23 cellular contexts compared by ENCODE assay signal in the genomic region with DNA sequence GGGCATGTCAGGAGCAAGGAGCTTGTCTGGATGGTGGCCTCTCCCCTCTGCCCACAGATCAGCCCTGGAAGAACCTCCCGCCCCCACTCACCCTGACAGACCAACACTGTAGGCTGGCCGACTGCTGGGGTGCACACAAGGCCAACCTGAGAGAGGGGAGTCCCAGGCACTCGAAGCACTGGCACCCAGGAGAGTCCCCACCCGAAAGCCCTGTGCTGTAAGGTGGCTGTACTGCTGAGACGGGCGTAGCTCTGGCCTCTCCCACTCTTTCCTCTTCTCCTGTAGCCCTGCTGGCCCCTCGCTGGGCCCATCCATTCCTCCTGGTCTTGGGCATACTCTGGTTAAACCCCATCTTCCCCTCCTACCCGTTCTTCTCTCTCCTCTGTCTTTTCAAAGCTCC. TPM values are rescaled to one million over a fixed set of nuclear protein-coding genes. Genes with fewer than 3 reads are reported as not detected.
A peak's percentile ranks its signal among the peaks of the same experiment; 100 is the strongest.
DNase-seq lines count a peak whose midpoint lies in the region; ATAC-seq, FAIRE-seq and TF ChIP-seq lines count a peak whose summit lies in the region.
"Had no signal": no experiment of that assay in that cellular context is flagged by ENCODE, and none has a peak within 500 bp of the region (broad histone marks: within the 10 kb centered on the region; RNA-seq: fewer than 3 reads in every experiment).

No MANE protein-coding gene starts in this region.

- TF ChIP-seq CTCF in GM12878 (IDR thresholded peaks at IDR 0.05 in 2 of 3, conservative IDR thresholded peaks at IDR 0.05 in 1 of 3; ENCODE audit: control insufficient read depth in 2 of 3, extremely low read depth in 1 of 3, insufficient read depth in 1 of 3, low read depth in 3 of 3, low read length in 3 of 3) (no peak), nephron progenitor cell (IDR thresholded peaks at IDR 0.05) (no peak)

- no peak overlapping the region for H2AFZ ChIP-seq in GM12878 (ENCODE audit: control insufficient read depth, low read depth, low read length)

- CTCF ChIA-PET in GM12878 (lab: Yijun Ruan, JAX), result interaction anchor here (0.5 kb wide), 1 partner anchor 314 kb away, joined by 3 read pairs; no protein-coding TSS in a partner anchor

- in situ Hi-C loops in GM12878 (cut with MboI), result no loop called here

- no peaks in the 10 kb centered on the region for H3K4me1 Mint-ChIP-seq in stimulated activated naive CD8-positive, alpha-beta T cell treated with anti-CD3 and anti-CD28 coated beads, Interleukin-15, Interleukin-2, amounts not matched to agents 100 ng/mL and 50 ng/mL, for 24 hours (ENCODE audit: low read depth)
- H3K4me1 Mint-ChIP-seq in stimulated activated naive CD8-positive, alpha-beta T cell treated with anti-CD3 and anti-CD28 coated beads, Interleukin-15, amount 100 ng/mL, for 72 hours, result no peaks in the 10 kb centered on the region
- H3K4me1 Mint-ChIP-seq in nephron progenitor cell, result peaks cover 54% of the 10 kb centered on the region
- H3K4me1 Mint-ChIP-seq in activated CD4-positive, alpha-beta T cell treated with anti-CD3 and anti-CD28 coated beads, Interleukin-2, amount 10 ng/mL, durations not matched to agents 24 days and 14 days, result no peaks in the 10 kb centered on the region

- no peak overlapping the region for H3K9ac ChIP-seq in GM12878 (ENCODE audit: control insufficient read depth, insufficient read depth, low read length)

- H3K4me3 Mint-ChIP-seq in stimulated activated naive CD8-positive, alpha-beta T cell treated with anti-CD3 and anti-CD28 coated beads, Interleukin-15, Interleukin-2, amounts not matched to agents 100 ng/mL and 50 ng/mL, for 24 hours, result no peak overlapping the region
- H3K4me3 Mint-ChIP-seq in stimulated activated naive CD8-positive, alpha-beta T cell treated with anti-CD3 and anti-CD28 coated beads, Interleukin-15, amount 100 ng/mL, for 72 hours, result no peak overlapping the region
- no peak overlapping the region for H3K4me3 Mint-ChIP-seq in nephron progenitor cell
- no peak overlapping the region for H3K4me3 Mint-ChIP-seq in activated CD4-positive, alpha-beta T cell treated with anti-CD3 and anti-CD28 coated beads, Interleukin-2, amount 10 ng/mL, durations not matched to agents 24 days and 14 days
- H3K4me3 Mint-ChIP-seq: CD4-positive, alpha-beta memory T cell had no signal

- H3K27me3 Mint-ChIP-seq in stimulated activated naive CD8-positive, alpha-beta T cell treated with anti-CD3 and anti-CD28 coated beads, Interleukin-15, Interleukin-2, amounts not matched to agents 100 ng/mL and 50 ng/mL, for 24 hours, result no peaks in the 10 kb centered on the region
- H3K27me3 Mint-ChIP-seq in stimulated activated naive CD8-positive, alpha-beta T cell treated with anti-CD3 and anti-CD28 coated beads, Interleukin-15, amount 100 ng/mL, for 72 hours, result no peaks in the 10 kb centered on the region
- no peaks in the 10 kb centered on the region for H3K27me3 Mint-ChIP-seq in nephron progenitor cell (ENCODE audit: low read depth, poor library complexity)
- no peaks in the 10 kb centered on the region for H3K27me3 Mint-ChIP-seq in activated CD4-positive, alpha-beta T cell treated with anti-CD3 and anti-CD28 coated beads, Interleukin-2, amount 10 ng/mL, durations not matched to agents 24 days and 14 days
- H3K27me3 Mint-ChIP-seq: CD4-positive, alpha-beta memory T cell had no signal

- POLR2A ChIA-PET in GM12878 (lab: Charles Lee), result no interaction called here

- H3K4me2 ChIP-seq in GM12878 (ENCODE audit: control insufficient read depth, insufficient read depth), result no peak overlapping the region

- H4K20me1 ChIP-seq in GM12878 (ENCODE audit: control insufficient read depth, insufficient read depth), result no peaks in the 10 kb centered on the region

- RAD21 ChIA-PET in GM12878 (lab: Charles Lee; ENCODE audit: unreplicated experiment), result no interaction called here

- peak overlapping the region; percentile 9 for H3K27ac Mint-ChIP-seq in stimulated activated naive CD8-positive, alpha-beta T cell treated with anti-CD3 and anti-CD28 coated beads, Interleukin-15, Interleukin-2, amounts not matched to agents 100 ng/mL and 50 ng/mL, for 24 hours
- peak overlapping the region in 1 of 2 donors; percentile 87 for H3K27ac Mint-ChIP-seq in stimulated activated naive CD8-positive, alpha-beta T cell treated with anti-CD3 and anti-CD28 coated beads, Interleukin-15, amount 100 ng/mL, for 72 hours
- H3K27ac Mint-ChIP-seq in nephron progenitor cell, result peak overlapping the region; percentile 74
- no peak overlapping the region for H3K27ac Mint-ChIP-seq in activated CD4-positive, alpha-beta T cell treated with anti-CD3 and anti-CD28 coated beads, Interleukin-2, amount 10 ng/mL, durations not matched to agents 24 days and 14 days
- H3K27ac Mint-ChIP-seq: CD4-positive, alpha-beta memory T cell had no signal

- SMC1A ChIA-PET in GM12878 (lab: Charles Lee; ENCODE audit: uncharacterized antibody, unreplicated experiment), result no interaction called here

- no peak for FAIRE-seq in GM12878 (lab: Jason Lieb, UNC)
- FAIRE-seq: GM12892, HTR-8/SVneo had no signal

- H3K9me3 ChIP-seq in GM12878 (replicated peaks; ENCODE audit: control insufficient read depth, insufficient read depth, low read length), result no peaks in the 10 kb centered on the region
- H3K9me3 ChIP-seq: SJSA1 had no signal

- no peak for DNase-seq in stimulated activated naive CD8-positive, alpha-beta T cell treated with anti-CD3 and anti-CD28 coated beads, Interleukin-15, amount 100 ng/mL, for 72 hours
- DNase-seq in GM12878 (ENCODE audit: low read depth, low spot score) (no peak), nephron progenitor cell (no peak), AG08396 (ENCODE audit: low spot score) (no peak), NCI-H2081 (lab: John Stamatoyannopoulos, UW) (no peak)
- no peak for DNase-seq in activated CD4-positive, alpha-beta T cell treated with anti-CD3 and anti-CD28 coated beads, Interleukin-2, amount 10 ng/mL, durations not matched to agents 24 days and 14 days
- DNase-seq: CD4-positive, alpha-beta memory T cell; DMS153; GOT3; MV-4-11; NCI-H1105 treated with DMSO at 0.1 percent for 48 hours; NCI-H2029 treated with DMSO at 0.1 percent for 48 hours; NCI-H2171; NCI-H345; NCI-H524; NCI-H774 had no signal

- TF ChIP-seq POLR2A in GM12878 (IDR thresholded peaks at IDR 0.05; ENCODE audit: low read depth, low read length), result no peak

- TF ChIP-seq RAD21 in GM12878 (IDR thresholded peaks at IDR 0.05; ENCODE audit: insufficient read depth, low read depth, low read length), result no peak

- H3K4me1 ChIP-seq in GM12878 (ENCODE audit: control insufficient read depth, insufficient read depth, low read length), result no peaks in the 10 kb centered on the region
- H3K4me1 ChIP-seq: SJSA1 had no signal

- no peaks in the 10 kb centered on the region; a peak in 1 of 4 replicates for H3K27me3 ChIP-seq in GM12878 (replicated peaks in 1 of 2; ENCODE audit: control insufficient read depth in 2 of 2, insufficient read depth in 2 of 2, low read length in 1 of 2)
- H3K27me3 ChIP-seq: SJSA1 had no signal

- H3K36me3 ChIP-seq in GM12878 (ENCODE audit: control insufficient read depth in 2 of 2, insufficient read depth in 2 of 2, low read length in 1 of 2), result no peaks in the 10 kb centered on the region
- H3K36me3 ChIP-seq: SJSA1 had no signal

- TF ChIP-seq EP300 in GM12878 (IDR thresholded peaks at IDR 0.05; ENCODE audit: borderline replicate concordance in 1 of 2, control insufficient read depth in 1 of 2, low read depth in 2 of 2, low read length in 2 of 2), result no peak

- no peaks in the 10 kb centered on the region for H3K36me3 Mint-ChIP-seq in stimulated activated naive CD8-positive, alpha-beta T cell treated with anti-CD3 and anti-CD28 coated beads, Interleukin-15, Interleukin-2, amounts not matched to agents 100 ng/mL and 50 ng/mL, for 24 hours (ENCODE audit: low read depth)
- no peaks in the 10 kb centered on the region for H3K36me3 Mint-ChIP-seq in nephron progenitor cell (ENCODE audit: low read depth)
- H3K36me3 Mint-ChIP-seq in activated CD4-positive, alpha-beta T cell treated with anti-CD3 and anti-CD28 coated beads, Interleukin-2, amount 10 ng/mL, durations not matched to agents 24 days and 14 days (ENCODE audit: low read depth), result no peaks in the 10 kb centered on the region
- H3K36me3 Mint-ChIP-seq: CD4-positive, alpha-beta memory T cell had no signal

- no peak overlapping the region for H3K27ac ChIP-seq in GM12878 (ENCODE audit: control insufficient read depth, insufficient read depth)
- H3K27ac ChIP-seq: SJSA1 had no signal

- H3K9me3 Mint-ChIP-seq in stimulated activated naive CD8-positive, alpha-beta T cell treated with anti-CD3 and anti-CD28 coated beads, Interleukin-15, Interleukin-2, amounts not matched to agents 100 ng/mL and 50 ng/mL, for 24 hours, result no peaks in the 10 kb centered on the region
- no peaks in the 10 kb centered on the region for H3K9me3 Mint-ChIP-seq in stimulated activated naive CD8-positive, alpha-beta T cell treated with anti-CD3 and anti-CD28 coated beads, Interleukin-15, amount 100 ng/mL, for 72 hours
- H3K9me3 Mint-ChIP-seq in nephron progenitor cell, result no peaks in the 10 kb centered on the region
- H3K9me3 Mint-ChIP-seq in activated CD4-positive, alpha-beta T cell treated with anti-CD3 and anti-CD28 coated beads, Interleukin-2, amount 10 ng/mL, durations not matched to agents 24 days and 14 days, result no peaks in the 10 kb centered on the region
- H3K9me3 Mint-ChIP-seq: CD4-positive, alpha-beta memory T cell had no signal

- H3K4me3 ChIP-seq in GM12878, result no peak overlapping the region
- H3K4me3 ChIP-seq: SJSA1 had no signal

- H3K79me2 ChIP-seq in GM12878 (ENCODE audit: control insufficient read depth, insufficient read depth, low read length), result no peaks in the 10 kb centered on the region

- no TSS peak for BruUV-seq in GM12878 (replicated peaks; lab: Mats Ljungman, UMichigan)

- intact Hi-C loops in GM12878 (cut with micrococcal nuclease; ENCODE audit: unreplicated experiment), result no loop called here
- intact Hi-C loops in activated CD4-positive, alpha-beta T cell treated with anti-CD3 and anti-CD28 coated beads, Interleukin-2, amount 10 ng/mL, durations not matched to agents 24 days and 14 days (cut with micrococcal nuclease), result no loop called here

- no peak for ATAC-seq in stimulated activated naive CD8-positive, alpha-beta T cell treated with anti-CD3 and anti-CD28 coated beads, Interleukin-15, amount 100 ng/mL, for 72 hours
- ATAC-seq in GM12878, result peak; percentile 27; the same call in 1 of the 3 replicates
- ATAC-seq: Panc1 had no signal

- 17% methylated on average over 8 of the region's 8 CpGs for WGBS in GM12878 (ENCODE audit: insufficient coverage, insufficient replicate concordance, low lambda C conversion rate, missing lambda C conversion rate)

RNA-seq across cellular contexts. Expression of gene MYO7A, which starts 39.7 kb away (rescaled TPM):
- 0.13 TPM in 1 of 2 replicates, not detected in the other for total RNA-seq in GM12878 (2013; cell fraction: nucleolus; rRNA removed)
- total RNA-seq in GM12878 (2014; rRNA removed), result not detected in 2 replicates
- not detected in 2 replicates for total RNA-seq in GM12878 (2014; rRNA removed; fragmentation: Illumina TruSeq; extraction: Trizol)
- total RNA-seq in GM12878 (2021), result 0.21 and 0.24 TPM in 2 replicates
- polyA plus RNA-seq in GM12878 (2011; ENCODE audit: low read depth), result not detected
- polyA plus RNA-seq in GM12878 (2011; rRNA removed), result 0.04 TPM in 1 of 2 replicates, not detected in the other
- 0.02 TPM in 1 of 2 replicates, not detected in the other for polyA plus RNA-seq in GM12878 (2011; cell fraction: cytosol; rRNA removed)
- polyA plus RNA-seq in GM12878 (2011; cell fraction: nucleus; rRNA removed), result 0.06 and 0.07 TPM in 2 replicates
- 0.03 TPM in 1 of 2 replicates, not detected in the other for polyA plus RNA-seq in GM12878 (2012)
- polyA plus RNA-seq in GM12878 (2014; fragmentation: Illumina TruSeq; extraction: Trizol), result 0.01 TPM in 1 of 2 replicates, not detected in the other
- not detected for polyA plus RNA-seq in GM12878 (2014; fragmentation: Nextera tagmentation; extraction: Ambion mirVana)
- polyA plus RNA-seq in GM12878 (2014; rRNA removed), result 0.04 TPM in 1 of 2 replicates, not detected in the other
- polyA plus RNA-seq in GM12878 (2016; fragmentation: Nextera tagmentation; extraction: Ambion mirVana), result not detected
- polyA minus RNA-seq in GM12878 (2011; rRNA and poly(A)+ RNA removed), result not detected in 2 replicates
- not detected in 2 replicates for polyA minus RNA-seq in GM12878 (2011; cell fraction: cytosol; rRNA and poly(A)+ RNA removed)
- 0.10 TPM in 1 of 2 replicates, not detected in the other for polyA minus RNA-seq in GM12878 (2011; cell fraction: nucleus; rRNA and poly(A)+ RNA removed)
- total RNA-seq in activated CD4-positive, alpha-beta T cell treated with anti-CD3 and anti-CD28 coated beads, Interleukin-2, amount 10 ng/mL, durations not matched to agents 24 days and 14 days, result 0.07 TPM in 1 of 2 replicates, not detected in the other
- total RNA-seq: A673, M059J, SJSA1 had no signal
